Comparison of ENCODE assay signal across 9 cellular contexts in the genomic region with DNA sequence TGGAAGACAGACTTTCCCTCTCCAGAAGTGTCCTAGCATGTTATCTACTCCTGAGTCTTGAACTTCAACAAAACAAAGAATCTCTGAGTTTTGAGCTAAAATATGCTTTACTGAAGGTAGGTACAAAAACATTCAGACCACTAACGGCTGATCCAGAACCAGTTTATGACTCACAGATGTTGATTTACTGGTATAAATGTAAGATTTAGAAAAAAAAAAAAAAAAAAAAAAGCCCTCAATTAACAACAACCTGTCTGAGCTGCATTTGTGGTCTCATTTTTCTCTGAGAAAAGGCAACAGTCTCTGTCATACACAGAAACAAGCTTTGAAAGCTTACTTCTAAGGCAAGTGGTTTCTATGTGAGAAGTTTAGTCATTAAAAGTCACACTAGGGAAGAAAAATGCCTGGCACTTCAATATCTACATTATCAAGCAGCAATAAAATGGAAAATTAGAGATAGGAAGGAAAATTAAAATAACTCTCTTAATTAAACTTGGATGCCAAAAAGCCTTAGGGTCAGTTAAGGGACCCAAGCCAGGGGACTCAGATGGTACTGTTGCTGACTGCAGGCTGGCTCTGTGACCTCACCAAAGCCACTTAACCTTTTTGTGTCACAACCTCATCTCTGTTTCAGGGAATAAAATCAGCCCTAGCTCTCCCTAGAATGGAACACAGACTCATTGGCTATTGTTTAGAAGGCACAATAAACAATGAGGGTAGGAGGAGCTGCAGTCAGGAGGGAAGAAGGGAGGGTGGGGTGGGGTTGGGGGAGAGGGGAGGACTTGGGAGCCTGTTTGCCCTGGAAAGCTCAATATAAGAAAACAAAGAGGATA.
DNase-seq lines count a peak whose midpoint lies in the region; ATAC-seq and TF ChIP-seq lines count a peak whose summit lies in the region.
"Had no signal": no experiment of that assay in that cellular context is flagged by ENCODE, and none has a peak within 500 bp of the region (broad histone marks: within the 10 kb centered on the region; RNA-seq: fewer than 3 reads in every experiment).

No MANE protein-coding gene starts in this region.

- peaks cover 46% of the 10 kb centered on the region for H3K4me1 ChIP-seq in OCI-LY1 (ENCODE audit: insufficient read depth, low read length, severe bottlenecking)
- peaks cover 43% of the 10 kb centered on the region for H3K4me1 ChIP-seq in osteoblast (ENCODE audit: insufficient read depth, low read length)
- peaks cover 34% of the 10 kb centered on the region for H3K4me1 ChIP-seq in suprapubic skin

- H3K9me2 ChIP-seq in OCI-LY1 (ENCODE audit: low read depth, low read length), result no peaks in the 10 kb centered on the region

- no peak overlapping the region for H3K4me3 ChIP-seq in OCI-LY1 (ENCODE audit: low read depth, low read length, poor library complexity, severe bottlenecking)
- H3K4me3 ChIP-seq in dorsolateral prefrontal cortex, result peak overlapping the region in 2 of 59 donors; percentile 0 to 11
- no peak overlapping the region for H3K4me3 ChIP-seq in osteoblast (ENCODE audit: insufficient read depth, low read length)
- no peak overlapping the region for H3K4me3 ChIP-seq in suprapubic skin

- WGBS in suprapubic skin, result 25% methylated on average over 1 of the region's 1 CpG

- H3K36me3 ChIP-seq in OCI-LY1 (ENCODE audit: insufficient read depth, low read length) (peaks cover 13% of the 10 kb centered on the region), osteoblast (ENCODE audit: insufficient read depth, low read length) (no peaks in the 10 kb centered on the region), suprapubic skin (no peaks in the 10 kb centered on the region)

- H3K27ac ChIP-seq in OCI-LY1 (ENCODE audit: low read depth, low read length, poor library complexity, severe bottlenecking) (peak overlapping the region; percentile 4), dorsolateral prefrontal cortex (peak overlapping the region in 56 of 59 donors; percentile 49 to 97 (median 86)), osteoblast (ENCODE audit: low read depth, low read length) (peak overlapping the region; percentile 97), suprapubic skin (no peak overlapping the region)

- intact Hi-C loops in dorsolateral prefrontal cortex (cut with DNase I), result no loop called here

- H4K20me1 ChIP-seq in OCI-LY1 (ENCODE audit: insufficient read depth, low read length), result no peaks in the 10 kb centered on the region
- H4K20me1 ChIP-seq in osteoblast (ENCODE audit: insufficient read depth, low read length), result no peaks in the 10 kb centered on the region

- TF ChIP-seq CTCF in OCI-LY1 (IDR thresholded peaks at IDR 0.05; ENCODE audit: low read length) (no peak), dorsolateral prefrontal cortex (IDR thresholded peaks at IDR 0.05 in 54 of 56, conservative IDR thresholded peaks at IDR 0.05 in 2 of 56; ENCODE audit: low read depth in 1 of 56, partially characterized antibody in 56 of 56) (no peak), osteoblast (IDR thresholded peaks at IDR 0.05; ENCODE audit: extremely low read depth, low read depth, low read length) (no peak), suprapubic skin (IDR thresholded peaks at IDR 0.05) (no peak), GM10266 (IDR thresholded peaks at IDR 0.05; ENCODE audit: control insufficient read depth, insufficient read depth, low read depth, missing control alignments) (no peak)

- ATAC-seq in GM21526 (IDR thresholded peaks at IDR 0.05; ENCODE audit: low FRiP score, unreplicated experiment), result no peak

- no peak overlapping the region for H3K4me2 ChIP-seq in OCI-LY1 (ENCODE audit: low read length)
- peak overlapping the region; percentile 43 for H3K4me2 ChIP-seq in osteoblast (ENCODE audit: insufficient read depth, low read length)

- H3K79me2 ChIP-seq in OCI-LY1 (ENCODE audit: insufficient read depth, low read length) (peaks cover 15% of the 10 kb centered on the region), osteoblast (ENCODE audit: insufficient read depth, low read length) (peaks cover 14% of the 10 kb centered on the region)

- H3K9ac ChIP-seq in OCI-LY1 (ENCODE audit: low read length), result no peak overlapping the region

- TF ChIP-seq POLR2A in suprapubic skin (IDR thresholded peaks at IDR 0.05), result no peak

- no peak overlapping the region for H2AFZ ChIP-seq in OCI-LY1 (ENCODE audit: low read length)
- H2AFZ ChIP-seq in osteoblast (ENCODE audit: low read length), result no peak overlapping the region

- H3K9me3 ChIP-seq in OCI-LY1 (ENCODE audit: low read length) (no peaks in the 10 kb centered on the region), osteoblast (ENCODE audit: low read depth, low read length) (no peaks in the 10 kb centered on the region), suprapubic skin (no peaks in the 10 kb centered on the region)

- no peak for TF ChIP-seq EP300 in suprapubic skin (IDR thresholded peaks at IDR 0.05)

- no peaks in the 10 kb centered on the region for H3K27me3 ChIP-seq in OCI-LY1 (ENCODE audit: insufficient read depth, low read length)
- peaks cover 0 to 3% (median 0%) of the 10 kb centered on the region in 45 donors for H3K27me3 ChIP-seq in dorsolateral prefrontal cortex
- no peaks in the 10 kb centered on the region for H3K27me3 ChIP-seq in osteoblast (ENCODE audit: insufficient read depth, low read length)
- no peaks in the 10 kb centered on the region for H3K27me3 ChIP-seq in suprapubic skin

- DNase-seq in Daoy (ENCODE audit: low read depth) (peak; percentile 50), dorsolateral prefrontal cortex (no peak), osteoblast (ENCODE audit: insufficient read length, low spot score, missing footprints) (no peak), suprapubic skin (ENCODE audit: low spot score in 2 of 2) (no peak), NCI-H1417 treated with DMSO at 0.1 percent for 48 hours (lab: John Stamatoyannopoulos, UW) (no peak), GM10266 (ENCODE audit: extremely low spot score) (no peak)
- DNase-seq: NCI-H774 had no signal

- no peaks in the 10 kb centered on the region for H3F3A ChIP-seq in OCI-LY1 (ENCODE audit: insufficient read depth, low read length)
